1 cellular context compared by ENCODE assay signal in genomic region chr6:159959976-159960384, GRCh38.
TF ChIP-seq lines count a peak whose summit lies in the region.

No MANE protein-coding gene starts in this region.

TF ChIP-seq in GM23338, 12 proteins besides CTCF, POLR2A, EP300 and RAD21 (continued from another document):
- TF ChIP-seq ZNF462 (CRISPR knock-in tag; IDR thresholded peaks at IDR 0.05), result no peak
- TF ChIP-seq POLR2AphosphoS5 (IDR thresholded peaks at IDR 0.05; ENCODE audit: low read depth), result no peak
- no peak for TF ChIP-seq JUNB (IDR thresholded peaks at IDR 0.05; ENCODE audit: unreplicated experiment)
- no peak for TF ChIP-seq ZNF331 (CRISPR knock-in tag; IDR thresholded peaks at IDR 0.05; ENCODE audit: low read depth)
- TF ChIP-seq CREB1 (CRISPR knock-in tag; IDR thresholded peaks at IDR 0.05; ENCODE audit: low read depth), result no peak
- no peak for TF ChIP-seq STAT1 (IDR thresholded peaks at IDR 0.05; ENCODE audit: unreplicated experiment)
- TF ChIP-seq REST (IDR thresholded peaks at IDR 0.05; ENCODE audit: unreplicated experiment), result no peak
- TF ChIP-seq ZNF114 (CRISPR knock-in tag; IDR thresholded peaks at IDR 0.05), result no peak
